23 cellular contexts compared by ENCODE assay signal in the genomic region with DNA sequence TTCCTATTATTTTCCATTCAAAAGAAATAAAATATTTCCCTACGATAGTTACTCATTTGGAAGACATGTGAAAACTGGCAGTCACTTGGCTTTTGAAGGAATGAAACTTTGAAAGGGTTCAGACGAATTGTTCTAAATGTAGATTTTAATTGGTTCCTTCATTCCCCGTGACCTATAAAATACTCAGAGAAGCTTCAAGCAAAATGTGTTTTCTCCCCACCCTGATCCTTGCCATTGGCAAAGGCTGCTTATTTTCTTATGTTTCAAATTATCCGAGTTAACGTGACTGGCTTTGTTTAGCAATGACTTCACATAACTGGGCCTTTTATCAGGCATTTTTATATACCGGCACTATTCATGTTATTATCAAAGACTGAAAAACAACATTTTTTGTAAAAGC.
DNase-seq lines count a peak whose midpoint lies in the region; FAIRE-seq and TF ChIP-seq lines count a peak whose summit lies in the region.
"Had no signal": no experiment of that assay in that cellular context is flagged by ENCODE, and none has a peak within 500 bp of the region (broad histone marks: within the 10 kb centered on the region; RNA-seq: fewer than 3 reads in every experiment).

No MANE protein-coding gene starts in this region.

- 45 to 46% methylated on average over 6 of the region's 6 CpGs for WGBS in GM23248 (ENCODE audit: low coverage in 1 of 2, low lambda C conversion rate in 2 of 2, missing lambda C conversion rate in 2 of 2), 2 experiments

- no peaks in the 10 kb centered on the region for H3K9me2 ChIP-seq in GM23248 (ENCODE audit: insufficient read depth)
- H3K9me2 ChIP-seq in MM.1S (replicated peaks; ENCODE audit: insufficient read depth, low read length), result no peaks in the 10 kb centered on the region

- intact Hi-C loops in activated T-helper 2 cell treated with anti-CD3 and anti-CD28 coated beads, Interferon-gamma antibody, Interleukin-2, Interleukin-4, amounts not matched to agents 10 μg/mL and 5 μg/mL and 100 μg/mL, durations not matched to agents 14 hours and 24 hours and 36 hours (cut with micrococcal nuclease), result no loop called here

- H3K4me3 ChIP-seq in AG10803 (ENCODE audit: low read length) (no peak overlapping the region), GM23248 (no peak overlapping the region), fibroblast of villous mesenchyme (ENCODE audit: low read depth, low read length) (no peak overlapping the region), MM.1S (ENCODE audit: low read length) (no peak overlapping the region)
- H3K4me3 ChIP-seq: Peyer's patch, SJCRH30 had no signal

- in situ Hi-C loops in GM23248 (cut with MboI), result no loop called here

- H3K4me3 Mint-ChIP-seq in activated T-helper 2 cell treated with anti-CD3 and anti-CD28 coated beads, Interferon-gamma antibody, Interleukin-2, Interleukin-4, amounts not matched to agents 10 μg/mL and 5 μg/mL and 100 μg/mL, durations not matched to agents 14 hours and 24 hours and 36 hours (ENCODE audit: low read depth), result no peak overlapping the region
- H3K4me3 Mint-ChIP-seq: H9 had no signal

- H3K4me2 ChIP-seq in GM23248 (ENCODE audit: unreplicated experiment) (no peak overlapping the region), MM.1S (ENCODE audit: low read depth, low read length) (no peak overlapping the region)
- H3K4me2 ChIP-seq: KMS-11 had no signal

- H3K4me1 Mint-ChIP-seq in activated T-helper 2 cell treated with anti-CD3 and anti-CD28 coated beads, Interferon-gamma antibody, Interleukin-2, Interleukin-4, amounts not matched to agents 10 μg/mL and 5 μg/mL and 100 μg/mL, durations not matched to agents 14 hours and 24 hours and 36 hours (ENCODE audit: low read depth), result peaks cover 4% of the 10 kb centered on the region
- H3K4me1 Mint-ChIP-seq: H9 had no signal

- no peaks in the 10 kb centered on the region for H4K20me1 ChIP-seq in GM23248 (ENCODE audit: insufficient read depth)
- H4K20me1 ChIP-seq in MM.1S (ENCODE audit: insufficient read depth, low read length), result no peaks in the 10 kb centered on the region

- H3K79me2 ChIP-seq in GM23248 (ENCODE audit: insufficient read depth) (no peaks in the 10 kb centered on the region), MM.1S (ENCODE audit: low read length) (no peaks in the 10 kb centered on the region)

- H2AFZ ChIP-seq in GM23248, result 0 out of 2 replicates have a peak overlapping the region, but pooled peaks have one; percentile 25
- H2AFZ ChIP-seq in MM.1S (ENCODE audit: low read length), result no peak overlapping the region

- no peak overlapping the region for H3K27ac Mint-ChIP-seq in activated T-helper 2 cell treated with anti-CD3 and anti-CD28 coated beads, Interferon-gamma antibody, Interleukin-2, Interleukin-4, amounts not matched to agents 10 μg/mL and 5 μg/mL and 100 μg/mL, durations not matched to agents 14 hours and 24 hours and 36 hours
- H3K27ac Mint-ChIP-seq: H9 had no signal

- H3F3A ChIP-seq in GM23248 (ENCODE audit: insufficient read depth), result peaks cover 21% of the 10 kb centered on the region; the same call in 1 of the 2 replicates
- peaks cover 5% of the 10 kb centered on the region; the same call in 1 of the 2 replicates for H3F3A ChIP-seq in MM.1S (ENCODE audit: insufficient read depth, low read length)

- peaks cover 25% of the 10 kb centered on the region for H3K4me1 ChIP-seq in GM23248 (ENCODE audit: insufficient read depth)
- H3K4me1 ChIP-seq in MM.1S (ENCODE audit: low read length), result peaks cover 10% of the 10 kb centered on the region
- H3K4me1 ChIP-seq: Peyer's patch, SJCRH30 had no signal

- TF ChIP-seq CTCF in AG10803 (conservative IDR thresholded peaks at IDR 0.05; ENCODE audit: low read length) (no peak), fibroblast of villous mesenchyme (IDR thresholded peaks at IDR 0.05; ENCODE audit: insufficient read depth, low read depth, low read length) (no peak), MM.1S (IDR thresholded peaks at IDR 0.05; ENCODE audit: low read length) (no peak)

- no peaks in the 10 kb centered on the region for H3K9me3 Mint-ChIP-seq in activated T-helper 2 cell treated with anti-CD3 and anti-CD28 coated beads, Interferon-gamma antibody, Interleukin-2, Interleukin-4, amounts not matched to agents 10 μg/mL and 5 μg/mL and 100 μg/mL, durations not matched to agents 14 hours and 24 hours and 36 hours
- H3K9me3 Mint-ChIP-seq: H9 had no signal

- H3K27me3 Mint-ChIP-seq in activated T-helper 2 cell treated with anti-CD3 and anti-CD28 coated beads, Interferon-gamma antibody, Interleukin-2, Interleukin-4, amounts not matched to agents 10 μg/mL and 5 μg/mL and 100 μg/mL, durations not matched to agents 14 hours and 24 hours and 36 hours (ENCODE audit: low read depth), result no peaks in the 10 kb centered on the region

- H3K9me3 ChIP-seq in GM23248 (ENCODE audit: low read depth) (no peaks in the 10 kb centered on the region), MM.1S (replicated peaks; ENCODE audit: insufficient read depth, low read length) (no peaks in the 10 kb centered on the region; the same call in 1 of the 2 replicates)
- H3K9me3 ChIP-seq: Peyer's patch, SJCRH30 had no signal

- peak; percentile 78 for DNase-seq in AG10803 (ENCODE audit: low read depth)
- DNase-seq in GM23248, result peak; percentile 35
- DNase-seq in fibroblast of villous mesenchyme (ENCODE audit: low read depth), result peak; percentile 38
- DNase-seq in HT-29 (ENCODE audit: low spot score), result no peak
- no peak for DNase-seq in activated T-helper 2 cell treated with anti-CD3 and anti-CD28 coated beads, Interferon-gamma antibody, Interleukin-2, Interleukin-4, amounts not matched to agents 10 μg/mL and 5 μg/mL and 100 μg/mL, durations not matched to agents 14 hours and 24 hours and 36 hours (ENCODE audit: low spot score)
- DNase-seq in activated naive CD4-positive, alpha-beta T cell treated with anti-CD3 and anti-CD28 coated beads, Interleukin-2, amount 50 U/mL, for 16 hours, result no peak
- no peak for DNase-seq in MM.1S
- DNase-seq: C1 segment of cervical spinal cord, H9, IMR-90, NCI-H1105, NCI-H146, NCI-H2029, NCI-H2171, NCI-H345, NCI-H524, NCI-H774, Peyer's patch, SJCRH30 had no signal

- no peaks in the 10 kb centered on the region for H3K27me3 ChIP-seq in GM23248 (replicated peaks; ENCODE audit: insufficient read depth)
- H3K27me3 ChIP-seq in MM.1S (replicated peaks; ENCODE audit: insufficient read depth, low read length), result no peaks in the 10 kb centered on the region
- H3K27me3 ChIP-seq: Peyer's patch, SJCRH30 had no signal

- H3K36me3 Mint-ChIP-seq in activated T-helper 2 cell treated with anti-CD3 and anti-CD28 coated beads, Interferon-gamma antibody, Interleukin-2, Interleukin-4, amounts not matched to agents 10 μg/mL and 5 μg/mL and 100 μg/mL, durations not matched to agents 14 hours and 24 hours and 36 hours (ENCODE audit: low read depth), result no peaks in the 10 kb centered on the region

- H3K36me3 ChIP-seq in GM23248 (ENCODE audit: low read depth) (no peaks in the 10 kb centered on the region), MM.1S (replicated peaks; ENCODE audit: insufficient read depth, low read length) (no peaks in the 10 kb centered on the region)
- H3K36me3 ChIP-seq: Peyer's patch, SJCRH30 had no signal

- 0 out of 2 replicates have a peak overlapping the region, but pooled peaks have one; percentile 3 for H3K27ac ChIP-seq in GM23248
- H3K27ac ChIP-seq in MM.1S (ENCODE audit: low read length), result no peak overlapping the region
- H3K27ac ChIP-seq: KMS-11, Peyer's patch, SJCRH30 had no signal

- H3K9ac ChIP-seq in GM23248, result no peak overlapping the region
- H3K9ac ChIP-seq in MM.1S (ENCODE audit: low read length), result no peak overlapping the region
- H3K9ac ChIP-seq: KMS-11 had no signal

- FAIRE-seq in endometrium (lab: Jason Lieb, UNC), result peak; percentile 95
- FAIRE-seq: A204.1, GM12891 had no signal

Comparison
In these comparisons a context has a peak if more than half of its experiments do, and no peak if none do; other contexts are left out.
1. DNase-seq: peak in AG10803 (single experiment), GM23248 (single experiment) and fibroblast of villous mesenchyme (single experiment); none in HT-29 (single experiment), activated T-helper 2 cell treated with anti-CD3 and anti-CD28 coated beads, Interferon-gamma antibody, Interleukin-2, Interleukin-4, amounts not matched to agents 10 μg/mL and 5 μg/mL and 100 μg/mL, durations not matched to agents 14 hours and 24 hours and 36 hours (single experiment), activated naive CD4-positive, alpha-beta T cell treated with anti-CD3 and anti-CD28 coated beads, Interleukin-2, amount 50 U/mL, for 16 hours (single experiment) and MM.1S (single experiment).